ENCODE assay signal across 9 cellular contexts in the genomic region with DNA sequence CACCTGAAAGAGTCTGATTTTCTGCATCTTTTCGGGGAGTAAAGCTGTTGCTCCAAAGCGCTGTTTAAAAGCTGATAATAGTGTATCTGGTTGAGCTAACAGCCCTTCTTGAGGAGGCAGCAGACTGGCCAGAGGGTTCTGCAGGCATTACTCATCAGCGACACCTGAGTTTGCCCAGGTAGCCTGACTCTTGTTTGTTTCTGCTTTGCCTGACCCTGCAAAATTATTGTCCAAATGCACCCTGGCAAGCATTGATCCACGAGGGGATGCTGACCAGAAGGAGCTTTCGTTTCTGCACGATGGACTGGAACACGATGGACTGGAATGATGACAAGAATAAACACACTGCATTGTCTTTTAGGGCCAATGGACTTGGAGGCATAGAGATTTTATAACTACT. TPM values are rescaled to one million over a fixed set of nuclear protein-coding genes. Genes with fewer than 3 reads are reported as not detected.
DNase-seq lines count a peak whose midpoint lies in the region; ATAC-seq and TF ChIP-seq lines count a peak whose summit lies in the region.
"Had no signal": no experiment of that assay in that cellular context is flagged by ENCODE, and none has a peak within 500 bp of the region (broad histone marks: within the 10 kb centered on the region; RNA-seq: fewer than 3 reads in every experiment).

No MANE protein-coding gene starts in this region.

- BruUV-seq in PC-9 (replicated peaks; lab: Mats Ljungman, UMichigan) = TSS peak; percentile 19

- no peak for ATAC-seq in thoracic aorta (ENCODE audit: insufficient number of reproducible peaks, low FRiP score, low read depth)
- no peak for ATAC-seq in HG03039 (IDR thresholded peaks at IDR 0.05; ENCODE audit: unreplicated experiment)
- ATAC-seq in GM18870 (IDR thresholded peaks at IDR 0.05; ENCODE audit: unreplicated experiment) = no peak

- H3K27ac ChIP-seq in PC-9 (peak overlapping the region; percentile 97), fibroblast of lung (ENCODE audit: insufficient read depth, low read length) (peak overlapping the region; percentile 51), thoracic aorta (peak overlapping the region in 1 of 2 donors; percentile 4)

- no peak overlapping the region for H2AFZ ChIP-seq in PC-9
- H2AFZ ChIP-seq in fibroblast of lung (ENCODE audit: low read length) = no peak overlapping the region

- no peaks in the 10 kb centered on the region for H3K27me3 Mint-ChIP-seq in activated naive CD4-positive, alpha-beta T cell treated with anti-CD3 and anti-CD28 coated beads for 36 hours (ENCODE audit: low read depth)

- H3K9ac ChIP-seq in fibroblast of lung (ENCODE audit: insufficient read depth, low read length) = no peak overlapping the region

- CTCF ChIA-PET in activated naive CD4-positive, alpha-beta T cell treated with anti-CD3 and anti-CD28 coated beads for 36 hours (lab: Charles Lee) = no interaction called here
- CTCF ChIA-PET in PC-9 (lab: Charles Lee) = no interaction called here

- no peaks in the 10 kb centered on the region for H3K9me3 Mint-ChIP-seq in activated naive CD4-positive, alpha-beta T cell treated with anti-CD3 and anti-CD28 coated beads for 36 hours

- intact Hi-C loops in activated naive CD4-positive, alpha-beta T cell treated with anti-CD3 and anti-CD28 coated beads for 36 hours (cut with micrococcal nuclease) = loop anchor here (2.0 to 10.0 kb wide), 3 partner anchors 51 to 1245 kb away; a partner anchor contains a TSS
- intact Hi-C loops in PC-9 (cut with micrococcal nuclease; ENCODE audit: unreplicated experiment) = loop anchor here (2.0 to 10.0 kb wide), 2 partner anchors 107 to 1243 kb away; a partner anchor contains a TSS

- peak overlapping the region; percentile 58 for H3K4me3 Mint-ChIP-seq in activated naive CD4-positive, alpha-beta T cell treated with anti-CD3 and anti-CD28 coated beads for 36 hours

- H3K36me3 Mint-ChIP-seq in activated naive CD4-positive, alpha-beta T cell treated with anti-CD3 and anti-CD28 coated beads for 36 hours (ENCODE audit: low read depth) = peaks cover 65% of the 10 kb centered on the region

- H3K4me3 ChIP-seq in PC-9 (peak overlapping the region; percentile 42; the same call in 1 of the 2 replicates), fibroblast of lung (replicated peaks in 1 of 4; ENCODE audit: control extremely low read depth in 1 of 4, insufficient read depth in 1 of 4, low read depth in 3 of 4, low read length in 4 of 4) (no peak overlapping the region), thoracic aorta (peak overlapping the region; percentile 29)

- peaks cover 85% of the 10 kb centered on the region for H3K79me2 ChIP-seq in PC-9 (ENCODE audit: low read depth)
- peaks cover 97% of the 10 kb centered on the region for H3K79me2 ChIP-seq in fibroblast of lung (ENCODE audit: control insufficient read depth, insufficient read depth, low read length)

- peak overlapping the region; percentile 99 for H3K27ac Mint-ChIP-seq in activated naive CD4-positive, alpha-beta T cell treated with anti-CD3 and anti-CD28 coated beads for 36 hours

- H4K20me1 ChIP-seq in PC-9 (ENCODE audit: insufficient read depth) (no peaks in the 10 kb centered on the region), fibroblast of lung (ENCODE audit: control insufficient read depth, extremely low read depth, insufficient read depth, low read length) (no peaks in the 10 kb centered on the region)

- DNase-seq in activated naive CD4-positive, alpha-beta T cell treated with anti-CD3 and anti-CD28 coated beads for 36 hours = no peak
- no peak for DNase-seq in activated naive CD4-positive, alpha-beta T cell (lab: John Stamatoyannopoulos, UW)
- DNase-seq in PC-9 (peak; percentile 43 to 79), fibroblast of lung (ENCODE audit: low read depth in 2 of 2) (no peak), thoracic aorta (ENCODE audit: low spot score) (no peak)
- DNase-seq in activated effector memory CD4-positive, alpha-beta T cell treated with anti-CD3 and anti-CD28 coated beads, Interleukin-2, amount 50 U/mL, for 16 hours = no peak
- DNase-seq: NCI-H1417 had no signal

- H3K9me3 ChIP-seq in PC-9 (ENCODE audit: insufficient read depth, low read depth) (no peaks in the 10 kb centered on the region), fibroblast of lung (ENCODE audit: control insufficient read depth, insufficient read depth, low read depth, low read length) (no peaks in the 10 kb centered on the region), thoracic aorta (no peaks in the 10 kb centered on the region)

- H3K27me3 ChIP-seq in PC-9 (ENCODE audit: insufficient read depth, low read depth) (no peaks in the 10 kb centered on the region), fibroblast of lung (ENCODE audit: control insufficient read depth, insufficient read depth, low read length) (no peaks in the 10 kb centered on the region), thoracic aorta (replicated peaks; ENCODE audit: insufficient read depth) (no peaks in the 10 kb centered on the region)

- TF ChIP-seq CTCF in PC-9 (conservative IDR thresholded peaks at IDR 0.05) = no peak
- no peak for TF ChIP-seq CTCF in fibroblast of lung (conservative IDR thresholded peaks at IDR 0.05 in 1 of 2, IDR thresholded peaks at IDR 0.05 in 1 of 2; ENCODE audit: low read depth in 1 of 2, low read length in 2 of 2)
- no peak for TF ChIP-seq CTCF in thoracic aorta (IDR thresholded peaks at IDR 0.05)

- POLR2A ChIA-PET in PC-9 (lab: Charles Lee; ENCODE audit: unreplicated experiment) = no interaction called here

- H3K36me3 ChIP-seq in PC-9 (ENCODE audit: low read depth) (peaks cover 5% of the 10 kb centered on the region), fibroblast of lung (ENCODE audit: control insufficient read depth, insufficient read depth, low read length) (peaks cover 1% of the 10 kb centered on the region), thoracic aorta (peaks cover 6% of the 10 kb centered on the region)

- H3K4me1 Mint-ChIP-seq in activated naive CD4-positive, alpha-beta T cell treated with anti-CD3 and anti-CD28 coated beads for 36 hours (ENCODE audit: low read depth) = peaks cover 85% of the 10 kb centered on the region

- H3K9me2 ChIP-seq in PC-9 (ENCODE audit: insufficient read depth) = no peaks in the 10 kb centered on the region

- H3K4me2 ChIP-seq in PC-9 (peak overlapping the region; percentile 80), fibroblast of lung (ENCODE audit: extremely low read depth, insufficient read depth, low read length) (peak overlapping the region; percentile 54)

- peaks cover 57% of the 10 kb centered on the region for H3K4me1 ChIP-seq in PC-9 (replicated peaks; ENCODE audit: insufficient read depth)
- H3K4me1 ChIP-seq in fibroblast of lung (ENCODE audit: control insufficient read depth, extremely low read depth, insufficient read depth, low read length) = peaks cover 17% of the 10 kb centered on the region
- peaks cover 42 to 75% of the 10 kb centered on the region in 2 donors for H3K4me1 ChIP-seq in thoracic aorta (ENCODE audit: control insufficient read depth in 1 of 2, low read depth in 2 of 2)

- peaks cover 37% of the 10 kb centered on the region for H3F3A ChIP-seq in PC-9 (ENCODE audit: insufficient read depth, low read depth)

RNA-seq across cellular contexts. Expression of a gene that starts 6.2 kb away (rescaled TPM):
- total RNA-seq in activated naive CD4-positive, alpha-beta T cell treated with anti-CD3 and anti-CD28 coated beads for 36 hours = 100 to 1,000 TPM; 205 to 215 TPM
- total RNA-seq in PC-9 (2021) (159 and 203 TPM in 2 replicates), fibroblast of lung (177 TPM in 2 replicates), thoracic aorta (100 to 1,000 TPM; 490 to 527 TPM)
- polyA plus RNA-seq in fibroblast of lung = 477 and 551 TPM in 2 replicates
- polyA plus RNA-seq in fibroblast of lung (2012) = 776 and 1,003 TPM in 2 replicates
- 188 and 274 TPM in 2 replicates for polyA minus RNA-seq in fibroblast of lung (ENCODE audit: low replicate concordance)

RNA-seq across cellular contexts. Expression of a gene that starts 54.5 kb away (rescaled TPM):
- total RNA-seq in activated naive CD4-positive, alpha-beta T cell treated with anti-CD3 and anti-CD28 coated beads for 36 hours = not detected
- total RNA-seq in PC-9 (2021) (not detected in 2 replicates), fibroblast of lung (1.3 and 4.1 TPM in 2 replicates), thoracic aorta (10 to 100 TPM; 18.1 to 29.6 TPM)
- 2.7 and 3.6 TPM in 2 replicates for polyA plus RNA-seq in fibroblast of lung
- polyA plus RNA-seq in fibroblast of lung (2012) = 2.7 and 3.1 TPM in 2 replicates
- 1.8 TPM in 1 of 2 replicates, not detected in the other for polyA minus RNA-seq in fibroblast of lung (ENCODE audit: low replicate concordance)

Comparison
In these comparisons a context has a peak if more than half of its experiments do, and no peak if none do; other contexts are left out.
1. DNase-seq: peak in PC-9 (2 of 2); none in activated naive CD4-positive, alpha-beta T cell treated with anti-CD3 and anti-CD28 coated beads for 36 hours (single experiment), activated naive CD4-positive, alpha-beta T cell (0 of 4), fibroblast of lung (0 of 2), thoracic aorta (single experiment) and activated effector memory CD4-positive, alpha-beta T cell treated with anti-CD3 and anti-CD28 coated beads, Interleukin-2, amount 50 U/mL, for 16 hours (single experiment).
2. H3K4me3 ChIP-seq: peak in PC-9 (single experiment) and thoracic aorta (single experiment); none in fibroblast of lung (0 of 4).